9 cellular contexts compared by ENCODE assay signal in genomic region chr15:77599899-77600298, GRCh38. TPM values are rescaled to one million over a fixed set of nuclear protein-coding genes. Genes with fewer than 3 reads are reported as not detected.
DNase-seq lines count a peak whose midpoint lies in the region; TF ChIP-seq lines count a peak whose summit lies in the region.
"Had no signal": no experiment of that assay in that cellular context is flagged by ENCODE, and none has a peak within 500 bp of the region (broad histone marks: within the 10 kb centered on the region; RNA-seq: fewer than 3 reads in every experiment).

No MANE protein-coding gene starts in this region.

- H3K9me3 ChIP-seq in SK-N-SH (no peaks in the 10 kb centered on the region), iPS-20b (ENCODE audit: insufficient read depth, low read depth, low read length) (no peaks in the 10 kb centered on the region)
- H3K9me3 ChIP-seq: stomach had no signal

- no peaks in the 10 kb centered on the region for H4K20me1 ChIP-seq in SK-N-SH (ENCODE audit: insufficient read depth)

- H3K27me3 ChIP-seq in SK-N-SH (ENCODE audit: insufficient read depth), result no peaks in the 10 kb centered on the region
- H3K27me3 ChIP-seq in iPS-20b (ENCODE audit: insufficient read depth, low read length), result no peaks in the 10 kb centered on the region
- H3K27me3 ChIP-seq: stomach had no signal

- H3K9me2 ChIP-seq in SK-N-SH, result no peaks in the 10 kb centered on the region

- H3K27ac ChIP-seq in SK-N-SH (ENCODE audit: low read depth in 2 of 2, low read length in 1 of 2) (peak overlapping the region in 1 of 2 experiments; percentile 74; a peak in 1 of 4 replicates), iPS-20b (ENCODE audit: low read length) (no peak overlapping the region)

- H3K36me3 ChIP-seq in SK-N-SH (replicated peaks in 1 of 2; ENCODE audit: control insufficient read depth in 1 of 2, insufficient read depth in 2 of 2, low read length in 1 of 2) (no peaks in the 10 kb centered on the region), iPS-20b (ENCODE audit: insufficient read depth, low read depth, low read length) (no peaks in the 10 kb centered on the region)
- H3K36me3 ChIP-seq: stomach had no signal

- 53% methylated on average over 4 of the region's 5 CpGs for WGBS in SK-N-SH (ENCODE audit: low lambda C conversion rate)

- in situ Hi-C loops in GM13977 (cut with MboI; ENCODE audit: low pct_unique_long_range_greater_than_20kb, low sequenced_read_pairs, unreplicated experiment), result no loop called here

- no peak for TF ChIP-seq CTCF in SK-N-SH (IDR thresholded peaks at IDR 0.05)
- TF ChIP-seq CTCF in GM13977 (IDR thresholded peaks at IDR 0.05; ENCODE audit: extremely low read depth, insufficient read depth, missing control alignments), result no peak

- H3K4me2 ChIP-seq in SK-N-SH, result no peak overlapping the region

- H2AFZ ChIP-seq in SK-N-SH (ENCODE audit: low read depth), result no peak overlapping the region

- TF ChIP-seq EP300 in SK-N-SH (IDR thresholded peaks at IDR 0.05; ENCODE audit: borderline replicate concordance in 1 of 2, low read depth in 1 of 2, low read length in 1 of 2), result no peak

- H3F3A ChIP-seq in SK-N-SH (replicated peaks; ENCODE audit: insufficient read depth), result peaks cover 5% of the 10 kb centered on the region

- H3K4me1 ChIP-seq in SK-N-SH (ENCODE audit: control insufficient read depth in 1 of 2, insufficient read depth in 2 of 2, low read depth in 1 of 2, low read length in 1 of 2) (peaks cover 0 to 62% of the 10 kb centered on the region in 2 experiments; a peak in 2 of 4 replicates), iPS-20b (ENCODE audit: insufficient read depth, low read length) (peaks cover 12% of the 10 kb centered on the region; the same call in 1 of the 2 replicates)

- DNase-seq in C1 segment of cervical spinal cord (lab: John Stamatoyannopoulos, UW), result peak in 8 of 14 donors; percentile 8 to 35 (median 20)
- DNase-seq in LHCN-M2 (ENCODE audit: low read depth), result peak; percentile 36
- peak; percentile 68 for DNase-seq in SK-N-SH
- DNase-seq in GOT3 (lab: John Stamatoyannopoulos, UW), result no peak
- no peak for DNase-seq in GM13977 (ENCODE audit: low spot score)
- DNase-seq in foreskin melanocyte, result no peak
- no peak for DNase-seq in NK-92 (lab: John Stamatoyannopoulos, UW; ENCODE audit: unreplicated experiment)
- DNase-seq: stomach had no signal

- POLR2A ChIA-PET in SK-N-SH (lab: Yijun Ruan, JAX), result no interaction called here

- H3K9ac ChIP-seq in SK-N-SH (no peak overlapping the region), iPS-20b (ENCODE audit: low read depth, low read length) (peak overlapping the region; percentile 57; the same call in 1 of the 2 replicates)

- CTCF ChIA-PET in SK-N-SH (lab: Yijun Ruan, JAX), result interaction anchor here (0.6 to 3.5 kb wide), 4 partner anchors 34 to 221 kb away, joined by 3 to 20 read pairs (median 9); no protein-coding TSS in a partner anchor

- H3K4me3 ChIP-seq in SK-N-SH (ENCODE audit: low read depth in 2 of 2, low read length in 1 of 2), result no peak overlapping the region
- H3K4me3 ChIP-seq in iPS-20b (ENCODE audit: low read length), result no peak overlapping the region

- H3K79me2 ChIP-seq in SK-N-SH (ENCODE audit: insufficient read depth), result no peaks in the 10 kb centered on the region

- TF ChIP-seq RAD21 in SK-N-SH (IDR thresholded peaks at IDR 0.05; ENCODE audit: low read length), result no peak

TF ChIP-seq in SK-N-SH, 30 proteins besides CTCF, POLR2A, EP300 and RAD21:
- peak; percentile 16; the same call in 1 of the 2 replicates for TF ChIP-seq USF2 (IDR thresholded peaks at IDR 0.05; ENCODE audit: borderline replicate concordance, low read depth, low read length)
- TF ChIP-seq PBX3 (IDR thresholded peaks at IDR 0.05), result no peak
- no peak for TF ChIP-seq JUND (IDR thresholded peaks at IDR 0.05)
- TF ChIP-seq EZH2phosphoT487 (IDR thresholded peaks at IDR 0.05; ENCODE audit: borderline replicate concordance, low read depth), result no peak
- TF ChIP-seq CHD2 (IDR thresholded peaks at IDR 0.05; ENCODE audit: low read length, partially characterized antibody), result no peak
- TF ChIP-seq RXRA (IDR thresholded peaks at IDR 0.05; ENCODE audit: borderline replicate concordance, low read depth), result no peak
- no peak for TF ChIP-seq FOSL2 (IDR thresholded peaks at IDR 0.05; ENCODE audit: borderline replicate concordance, low read depth)
- TF ChIP-seq MAX (IDR thresholded peaks at IDR 0.05; ENCODE audit: low read depth), result no peak
- TF ChIP-seq USF1 (IDR thresholded peaks at IDR 0.05; ENCODE audit: borderline replicate concordance, low read depth), result peak; percentile 62; the same call in 1 of the 2 replicates
- no peak for TF ChIP-seq IRF3 (IDR thresholded peaks at IDR 0.05; ENCODE audit: low read depth, low read length)
- TF ChIP-seq FOXM1 (IDR thresholded peaks at IDR 0.05; ENCODE audit: low read depth), result no peak
- no peak for TF ChIP-seq ELF1 (IDR thresholded peaks at IDR 0.05)

RNA-seq across cellular contexts. Expression of gene LINGO1, which starts 32.8 kb away (rescaled TPM):
- not detected in 2 replicates for total RNA-seq in LHCN-M2 (2014; rRNA removed)
- polyA plus RNA-seq in LHCN-M2 (2012), result 0.10 TPM
- polyA plus RNA-seq in SK-N-SH (2012; rRNA removed), result 0.29 and 0.56 TPM in 2 replicates
- 0.27 and 0.59 TPM in 2 replicates for polyA plus RNA-seq in SK-N-SH (2012; cell fraction: cytosol; rRNA removed)
- polyA plus RNA-seq in SK-N-SH (2012; cell fraction: nucleus; rRNA removed), result 0.13 and 0.39 TPM in 2 replicates

Comparison
In these comparisons a context has a peak if more than half of its experiments do, and no peak if none do; other contexts are left out.
1. DNase-seq: peak in C1 segment of cervical spinal cord (8 of 14), LHCN-M2 (single experiment) and SK-N-SH (single experiment); none in GOT3 (single experiment), GM13977 (single experiment), foreskin melanocyte (single experiment) and NK-92 (single experiment).